Comparison of ENCODE assay signal across 7 cellular contexts in genomic region chr12:42012501-42012900, GRCh38.
DNase-seq lines count a peak whose midpoint lies in the region; FAIRE-seq and TF ChIP-seq lines count a peak whose summit lies in the region.
"Not testable (repeated sequence)": the region's sequence is repeated elsewhere in the genome, so short reads cannot be mapped to it uniquely, and the experiment has no call there.

No MANE protein-coding gene starts in this region.

- H3K4ac ChIP-seq in H9 (ENCODE audit: low read depth, low read length), result not testable (repeated sequence)

- H3K4me1 ChIP-seq in H9 (ENCODE audit: insufficient read depth, low read length); osteoblast (ENCODE audit: insufficient read depth, low read length): not testable (repeated sequence)

- not testable (repeated sequence) for H3K56ac ChIP-seq in H9 (ENCODE audit: insufficient read length, low read depth, low read length)

- not testable (repeated sequence) for H3K9me3 Mint-ChIP-seq in H9

- H3K4me1 Mint-ChIP-seq in H9, result not testable (repeated sequence)

- H3K9me3 ChIP-seq in H9 (ENCODE audit: control insufficient read depth, low read depth, low read length); osteoblast (ENCODE audit: low read depth, low read length): not testable (repeated sequence)

- not testable (repeated sequence) for H3K9ac ChIP-seq in H9 (ENCODE audit: extremely low read depth, insufficient read length, low read length)

- not testable (repeated sequence) for H4K20me1 ChIP-seq in H9 (ENCODE audit: control insufficient read depth, insufficient read depth, insufficient read length); osteoblast (ENCODE audit: insufficient read depth, low read length)

- not testable (repeated sequence) for H3K4me2 ChIP-seq in H9 (ENCODE audit: insufficient read depth, insufficient read length, low read length); osteoblast (ENCODE audit: insufficient read depth, low read length)

- not testable (repeated sequence) for H3K23ac ChIP-seq in H9 (ENCODE audit: insufficient read length, low read depth, low read length)

- 0 out of 2 replicates have a peak overlapping the region, but pooled peaks have one; percentile 8 for H3K14ac ChIP-seq in H9 (ENCODE audit: insufficient read depth, low read length)

- H2BK120ac ChIP-seq in H9 (ENCODE audit: low read depth, low read length, poor library complexity, severe bottlenecking), result not testable (repeated sequence)

- not testable (repeated sequence) for H3K36me3 ChIP-seq in osteoblast (ENCODE audit: insufficient read depth, low read length)

- not testable (repeated sequence) for H3K79me1 ChIP-seq in H9 (ENCODE audit: insufficient read depth, low read depth, low read length, poor library complexity, severe bottlenecking)

- not testable (repeated sequence) for FAIRE-seq in RCC 7860 (lab: Jason Lieb, UNC)

- not testable (repeated sequence) for H4K5ac ChIP-seq in H9 (ENCODE audit: insufficient read length, low read depth, low read length)

- H3K36me3 Mint-ChIP-seq in H9 (ENCODE audit: insufficient read depth in 1 of 3, low read depth in 3 of 3), result not testable (repeated sequence)

- not testable (repeated sequence) for H2AFZ ChIP-seq in H9 (ENCODE audit: low read length); osteoblast (ENCODE audit: low read length)

- TF ChIP-seq CTCF in C4-2B (conservative IDR thresholded peaks at IDR 0.05); H9 (conservative IDR thresholded peaks at IDR 0.05); osteoblast (IDR thresholded peaks at IDR 0.05; ENCODE audit: extremely low read depth, low read depth, low read length): not testable (repeated sequence)

- H2BK15ac ChIP-seq in H9 (ENCODE audit: low read depth, low read length), result not testable (repeated sequence)

- H3K4me3 Mint-ChIP-seq in H9, result not testable (repeated sequence)

- H2BK12ac ChIP-seq in H9 (ENCODE audit: insufficient read length, low read depth, low read length), result not testable (repeated sequence)

- not testable (repeated sequence) for H2BK20ac ChIP-seq in H9 (ENCODE audit: low read depth, low read length, poor library complexity, severe bottlenecking)

- H3K4me3 ChIP-seq in osteoblast (ENCODE audit: insufficient read depth, low read length), result not testable (repeated sequence)

- not testable (repeated sequence) for H3K79me2 ChIP-seq in H9 (ENCODE audit: insufficient read depth, low read length); osteoblast (ENCODE audit: insufficient read depth, low read length)

- H3K18ac ChIP-seq in H9 (ENCODE audit: insufficient read length, low read depth, low read length), result not testable (repeated sequence)

- H3K23me2 ChIP-seq in H9 (ENCODE audit: insufficient read length, low read depth, low read length, poor library complexity, severe bottlenecking), result not testable (repeated sequence)

- not testable (repeated sequence) for H3T11ph ChIP-seq in H9 (ENCODE audit: low read length)

- H3K27me3 Mint-ChIP-seq in H9 (ENCODE audit: low read depth), result not testable (repeated sequence)

- WGBS in H9 (ENCODE audit: extremely low coverage, insufficient read length, low lambda C conversion rate), result no CpG with 5 or more reads among the region's 2 CpGs

- H2AK5ac ChIP-seq in H9 (ENCODE audit: insufficient read length, low read length), result not testable (repeated sequence)

- not testable (repeated sequence) for H4K8ac ChIP-seq in H9 (replicated peaks; ENCODE audit: insufficient read length, low read depth, low read length)

- H3K27ac ChIP-seq in C4-2B, result peak overlapping the region; percentile 67
- not testable (repeated sequence) for H3K27ac ChIP-seq in H9 (ENCODE audit: insufficient read length, low read depth, low read length); osteoblast (ENCODE audit: low read depth, low read length)

- DNase-seq in H9, result not testable (repeated sequence)
- peak; percentile 62 for DNase-seq in RCC 7860 (ENCODE audit: low spot score)
- peak; percentile 80 for DNase-seq in astrocyte of the hippocampus (ENCODE audit: low read depth, low spot score)
- DNase-seq in foreskin melanocyte, result peak; percentile 21
- DNase-seq in kidney tubule cell (ENCODE audit: low spot score), result peak; percentile 97
- DNase-seq in osteoblast (ENCODE audit: insufficient read length, low spot score, missing footprints), result peak; percentile 58

- H2BK5ac ChIP-seq in H9 (ENCODE audit: insufficient read length, low read length), result not testable (repeated sequence)

- H4K91ac ChIP-seq in H9 (ENCODE audit: insufficient read length, low read depth, low read length), result not testable (repeated sequence)

- H3K27ac Mint-ChIP-seq in H9, result not testable (repeated sequence)

- not testable (repeated sequence) for H3K27me3 ChIP-seq in H9 (ENCODE audit: insufficient read depth, low read length); osteoblast (ENCODE audit: insufficient read depth, low read length)
